ENCODE assay signal across 16 cellular contexts in genomic region chr3:23735575-23736326, GRCh38.
DNase-seq lines count a peak whose midpoint lies in the region; ATAC-seq and TF ChIP-seq lines count a peak whose summit lies in the region.
"Had no signal": no experiment of that assay in that cellular context is flagged by ENCODE, and none has a peak within 500 bp of the region (broad histone marks: within the 10 kb centered on the region; RNA-seq: fewer than 3 reads in every experiment).

No MANE protein-coding gene starts in this region.

- H3K27ac ChIP-seq in A673 (ENCODE audit: low read depth, low read length, poor library complexity, severe bottlenecking) (no peak overlapping the region), SK-N-SH (ENCODE audit: low read depth in 2 of 2, low read length in 1 of 2) (peak overlapping the region in 1 of 2 experiments; percentile 72; a peak in 2 of 4 replicates), right lobe of liver (no peak overlapping the region)
- H3K27ac ChIP-seq: prostate gland had no signal

- intact Hi-C loops in A673 (cut with micrococcal nuclease; ENCODE audit: unreplicated experiment), result no loop called here
- intact Hi-C loops in left cardiac atrium (cut with DNase I), result no loop called here
- intact Hi-C loops in right lobe of liver (cut with DNase I), result no loop called here

- POLR2A ChIA-PET in A673 (lab: Charles Lee; ENCODE audit: low non-redundant PET) (no interaction called here), SK-N-SH (lab: Yijun Ruan, JAX) (interaction anchor here (0.6 to 1.5 kb wide), 4 partner anchors 23 to 181 kb away, joined by 3 to 6 read pairs (median 4); partner anchors contain the start of genes NKIRAS1 and RPL15)

- TF ChIP-seq POLR2A in right lobe of liver (IDR thresholded peaks at IDR 0.05), result no peak

- H3K9me3 ChIP-seq in A673 (ENCODE audit: low read depth, low read length, poor library complexity, severe bottlenecking), result no peaks in the 10 kb centered on the region
- no peaks in the 10 kb centered on the region for H3K9me3 ChIP-seq in SK-N-SH
- H3K9me3 ChIP-seq in right lobe of liver, result no peaks in the 10 kb centered on the region
- H3K9me3 ChIP-seq: prostate gland had no signal

- DNase-seq in A673 (ENCODE audit: low spot score), result peak; percentile 40
- peak; percentile 88 for DNase-seq in NCI-H1092 treated with DMSO at 0.1 percent for 48 hours (lab: John Stamatoyannopoulos, UW)
- DNase-seq in SK-N-SH, result peak; percentile 88
- peak; percentile 40 for DNase-seq in left cardiac atrium
- no peak for DNase-seq in NCI-H187 treated with DMSO at 0.1 percent for 48 hours (lab: John Stamatoyannopoulos, UW)
- DNase-seq in right lobe of liver, result no peak
- DNase-seq in mucosa of gallbladder (ENCODE audit: low spot score), result no peak
- DNase-seq: activated CD4-positive, alpha-beta T cell treated with anti-CD3 and anti-CD28 coated beads, Interleukin-2, amount 50 U/mL, for 4 hours; activated naive CD4-positive, alpha-beta T cell treated with anti-CD3 and anti-CD28 coated beads, Interleukin-2, amount 50 U/mL, for 16 hours; GDM1; NCI-H226; SW 1271 had no signal

- H3K9ac ChIP-seq in SK-N-SH, result no peak overlapping the region

- no peak overlapping the region for H2AFZ ChIP-seq in SK-N-SH (ENCODE audit: low read depth)

- H3K4me1 ChIP-seq in A673 (ENCODE audit: insufficient read depth, low read length, poor library complexity, severe bottlenecking), result peaks cover 6% of the 10 kb centered on the region
- peaks cover 9 to 17% of the 10 kb centered on the region in 2 experiments for H3K4me1 ChIP-seq in SK-N-SH (ENCODE audit: control insufficient read depth in 1 of 2, insufficient read depth in 2 of 2, low read depth in 1 of 2, low read length in 1 of 2)
- H3K4me1 ChIP-seq in right lobe of liver, result no peaks in the 10 kb centered on the region
- H3K4me1 ChIP-seq: prostate gland had no signal

- TF ChIP-seq CTCF in A673 (conservative IDR thresholded peaks at IDR 0.05; ENCODE audit: low read depth, low read length), result no peak
- TF ChIP-seq CTCF in SK-N-SH (IDR thresholded peaks at IDR 0.05), result no peak
- no peak for TF ChIP-seq CTCF in right lobe of liver (IDR thresholded peaks at IDR 0.05)

- H3K9me2 ChIP-seq in SK-N-SH, result no peaks in the 10 kb centered on the region

- no peaks in the 10 kb centered on the region for H3K79me2 ChIP-seq in SK-N-SH (ENCODE audit: insufficient read depth)

- 37% methylated on average over 8 of the region's 8 CpGs for WGBS in SK-N-SH (ENCODE audit: low lambda C conversion rate)
- 52% methylated on average over 7 of the region's 8 CpGs for WGBS in right lobe of liver (ENCODE audit: insufficient coverage, low coverage, low lambda C conversion rate, missing lambda C conversion rate)

- CTCF ChIA-PET in A673 (lab: Charles Lee), result interaction anchor here (0.7 kb wide), 1 partner anchor 10 kb away, joined by 3 read pairs; no protein-coding TSS in a partner anchor
- CTCF ChIA-PET in SK-N-SH (lab: Yijun Ruan, JAX), result interaction anchor here (0.6 to 2.0 kb wide), 7 partner anchors 22 to 153 kb away, joined by 3 to 6 read pairs (median 3); no protein-coding TSS in a partner anchor

- H4K20me1 ChIP-seq in SK-N-SH (ENCODE audit: insufficient read depth), result no peaks in the 10 kb centered on the region

- H3K36me3 ChIP-seq in A673 (ENCODE audit: insufficient read depth, low read length, poor library complexity, severe bottlenecking) (no peaks in the 10 kb centered on the region), SK-N-SH (replicated peaks in 1 of 2; ENCODE audit: control insufficient read depth in 1 of 2, insufficient read depth in 2 of 2, low read length in 1 of 2) (no peaks in the 10 kb centered on the region), right lobe of liver (no peaks in the 10 kb centered on the region)
- H3K36me3 ChIP-seq: prostate gland had no signal

- no peaks in the 10 kb centered on the region for H3K27me3 ChIP-seq in A673 (replicated peaks; ENCODE audit: insufficient read depth, low read depth, low read length, poor library complexity)
- no peaks in the 10 kb centered on the region for H3K27me3 ChIP-seq in SK-N-SH (ENCODE audit: insufficient read depth)
- H3K27me3 ChIP-seq in right lobe of liver, result no peaks in the 10 kb centered on the region
- H3K27me3 ChIP-seq: dorsolateral prefrontal cortex had no signal

- TF ChIP-seq EP300 in SK-N-SH (IDR thresholded peaks at IDR 0.05; ENCODE audit: borderline replicate concordance in 1 of 2, low read depth in 1 of 2, low read length in 1 of 2), result peak in 1 of 2 experiments; percentile 81; a peak in 2 of 4 replicates

- ATAC-seq in left cardiac atrium (peak in 1 of 2 donors; percentile 53), GM19455 (IDR thresholded peaks at IDR 0.05; ENCODE audit: unreplicated experiment) (no peak), right lobe of liver (no peak)

- BruUV-seq in A673 (replicated peaks; lab: Mats Ljungman, UMichigan), result no TSS peak

- peak; percentile 41 for TF ChIP-seq RAD21 in SK-N-SH (IDR thresholded peaks at IDR 0.05; ENCODE audit: low read length)

- no peak overlapping the region for H3K4me3 ChIP-seq in A673 (ENCODE audit: low read depth, low read length, poor library complexity, severe bottlenecking)
- H3K4me3 ChIP-seq in SK-N-SH (ENCODE audit: low read depth in 2 of 2, low read length in 1 of 2), result no peak overlapping the region
- no peak overlapping the region for H3K4me3 ChIP-seq in right lobe of liver
- H3K4me3 ChIP-seq: dorsolateral prefrontal cortex, lung, prostate gland had no signal

- peaks cover 18% of the 10 kb centered on the region for H3F3A ChIP-seq in SK-N-SH (replicated peaks; ENCODE audit: insufficient read depth)

- no peak overlapping the region for H3K4me2 ChIP-seq in SK-N-SH

TF ChIP-seq in SK-N-SH, 30 proteins besides CTCF, POLR2A, EP300 and RAD21:
- TF ChIP-seq IRF3 (IDR thresholded peaks at IDR 0.05; ENCODE audit: low read depth, low read length) (no peak), NFIC (IDR thresholded peaks at IDR 0.05; ENCODE audit: borderline replicate concordance) (peak; percentile 51; the same call in 1 of the 2 replicates), JUND (IDR thresholded peaks at IDR 0.05) (no peak), TCF12 (IDR thresholded peaks at IDR 0.05) (peak; percentile 45), FOXJ3 (CRISPR knock-in tag; IDR thresholded peaks at IDR 0.05) (peak; percentile 63), CHD2 (IDR thresholded peaks at IDR 0.05; ENCODE audit: low read length, partially characterized antibody) (peak; percentile 82), POLR2AphosphoS5 (IDR thresholded peaks at IDR 0.05; ENCODE audit: low read depth, low read length) (0 out of 2 replicates have a peak, but pooled peaks have one; percentile 12), RCOR1 (IDR thresholded peaks at IDR 0.05; ENCODE audit: low read length) (peak; percentile 83), GATA2 (CRISPR knock-in tag; IDR thresholded peaks at IDR 0.05) (peak; percentile 92)
- TF ChIP-seq, protein P1, sequence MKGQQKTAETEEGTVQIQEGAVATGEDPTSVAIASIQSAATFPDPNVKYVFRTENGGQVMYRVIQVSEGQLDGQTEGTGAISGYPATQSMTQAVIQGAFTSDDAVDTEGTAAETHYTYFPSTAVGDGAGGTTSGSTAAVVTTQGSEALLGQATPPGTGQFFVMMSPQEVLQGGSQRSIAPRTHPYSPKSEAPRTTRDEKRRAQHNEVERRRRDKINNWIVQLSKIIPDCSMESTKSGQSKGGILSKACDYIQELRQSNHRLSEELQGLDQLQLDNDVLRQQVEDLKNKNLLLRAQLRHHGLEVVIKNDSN (IDR thresholded peaks at IDR 0.05; ENCODE audit: borderline replicate concordance, low read depth), result no peak
- TF ChIP-seq, protein P2, sequence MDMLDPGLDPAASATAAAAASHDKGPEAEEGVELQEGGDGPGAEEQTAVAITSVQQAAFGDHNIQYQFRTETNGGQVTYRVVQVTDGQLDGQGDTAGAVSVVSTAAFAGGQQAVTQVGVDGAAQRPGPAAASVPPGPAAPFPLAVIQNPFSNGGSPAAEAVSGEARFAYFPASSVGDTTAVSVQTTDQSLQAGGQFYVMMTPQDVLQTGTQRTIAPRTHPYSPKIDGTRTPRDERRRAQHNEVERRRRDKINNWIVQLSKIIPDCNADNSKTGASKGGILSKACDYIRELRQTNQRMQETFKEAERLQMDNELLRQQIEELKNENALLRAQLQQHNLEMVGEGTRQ (IDR thresholded peaks at IDR 0.05; ENCODE audit: borderline replicate concordance, low read depth, low read length), result no peak

Comparison
In these comparisons a context has a peak if more than half of its experiments do, and no peak if none do; other contexts are left out.
1. DNase-seq: peak in A673 (single experiment), NCI-H1092 treated with DMSO at 0.1 percent for 48 hours (single experiment), SK-N-SH (single experiment) and left cardiac atrium (single experiment); none in NCI-H187 treated with DMSO at 0.1 percent for 48 hours (single experiment), right lobe of liver (0 of 3) and mucosa of gallbladder (single experiment).